Comparison of ENCODE assay signal across 8 cellular contexts in genomic region chr1:37473431-37474050, GRCh38. TPM values are rescaled to one million over a fixed set of nuclear protein-coding genes. Genes with fewer than 3 reads are reported as not detected.
DNase-seq lines count a peak whose midpoint lies in the region; ATAC-seq and TF ChIP-seq lines count a peak whose summit lies in the region.

No MANE protein-coding gene starts in this region.

- H3K36me3 ChIP-seq in BE2C (no peaks in the 10 kb centered on the region), osteoblast (ENCODE audit: insufficient read depth, low read length) (peaks cover 24% of the 10 kb centered on the region)

- H3K27me3 ChIP-seq in BE2C, result no peaks in the 10 kb centered on the region
- no peaks in the 10 kb centered on the region for H3K27me3 ChIP-seq in osteoblast (ENCODE audit: insufficient read depth, low read length)

- ATAC-seq in HG03457 (IDR thresholded peaks at IDR 0.05; ENCODE audit: unreplicated experiment), result no peak

- H3K79me2 ChIP-seq in osteoblast (ENCODE audit: insufficient read depth, low read length), result peaks cover 50% of the 10 kb centered on the region

- peaks cover 10% of the 10 kb centered on the region for H4K20me1 ChIP-seq in osteoblast (ENCODE audit: insufficient read depth, low read length)

- TF ChIP-seq CTCF in BE2C (IDR thresholded peaks at IDR 0.05; ENCODE audit: low read depth, low read length), result no peak
- TF ChIP-seq CTCF in fibroblast of villous mesenchyme (IDR thresholded peaks at IDR 0.05; ENCODE audit: insufficient read depth, low read depth, low read length), result no peak
- peak; percentile 18 for TF ChIP-seq CTCF in osteoblast (IDR thresholded peaks at IDR 0.05; ENCODE audit: extremely low read depth, low read depth, low read length)

- peak overlapping the region; percentile 59 for H2AFZ ChIP-seq in osteoblast (ENCODE audit: low read length)

- H3K27ac ChIP-seq in osteoblast (ENCODE audit: low read depth, low read length), result peak overlapping the region; percentile 35

- H3K9me3 ChIP-seq in BE2C, result no peaks in the 10 kb centered on the region
- H3K9me3 ChIP-seq in osteoblast (ENCODE audit: low read depth, low read length), result no peaks in the 10 kb centered on the region

- H3K4me1 ChIP-seq in BE2C (peaks cover 20% of the 10 kb centered on the region), osteoblast (ENCODE audit: insufficient read depth, low read length) (peaks cover 68% of the 10 kb centered on the region)

- DNase-seq in BE2C (no peak), HT-29 (ENCODE audit: low spot score) (peak; percentile 55), fibroblast of villous mesenchyme (ENCODE audit: low read depth) (peak; percentile 61), osteoblast (ENCODE audit: insufficient read length, low spot score, missing footprints) (peak; percentile 92), NCI-H128 (lab: John Stamatoyannopoulos, UW; ENCODE audit: unreplicated experiment) (no peak), SKM-1 (lab: John Stamatoyannopoulos, UW; ENCODE audit: unreplicated experiment) (no peak)
- peak; percentile 58 for DNase-seq in activated CD8-positive, alpha-beta memory T cell treated with anti-CD3 and anti-CD28 coated beads, Interleukin-2, amount 50 U/mL, for 48 hours

- H3K4me3 ChIP-seq in BE2C (ENCODE audit: low read depth, low read length) (peak overlapping the region; percentile 63), fibroblast of villous mesenchyme (ENCODE audit: low read depth, low read length) (peak overlapping the region; percentile 66), osteoblast (ENCODE audit: insufficient read depth, low read length) (peak overlapping the region; percentile 79)

- peak overlapping the region; percentile 94 for H3K4me2 ChIP-seq in osteoblast (ENCODE audit: insufficient read depth, low read length)

RNA-seq across cellular contexts. Expression of gene ZC3H12A, which starts 0.8 kb away (rescaled TPM):
- polyA plus RNA-seq in BE2C (2012; ENCODE audit: insufficient read depth, insufficient read length, low read depth), result 1.6 TPM
- 99.3 and 105 TPM in 2 replicates for total RNA-seq in HT-29 (2014; rRNA removed; shearing (Covaris generic))
- total RNA-seq in fibroblast of villous mesenchyme (21.6 and 38.9 TPM in 2 replicates), osteoblast (11.5 and 13.0 TPM in 2 replicates)

RNA-seq across cellular contexts. Expression of gene MEAF6, which starts 41.0 kb away (rescaled TPM):
- 54.8 TPM for polyA plus RNA-seq in BE2C (2012; ENCODE audit: insufficient read depth, insufficient read length, low read depth)
- 23.5 and 52.8 TPM in 2 replicates for total RNA-seq in HT-29 (2014; rRNA removed; shearing (Covaris generic))
- total RNA-seq in fibroblast of villous mesenchyme (54.8 and 60.9 TPM in 2 replicates), osteoblast (62.8 and 64.1 TPM in 2 replicates)

Comparison
In these comparisons a context has a peak if more than half of its experiments do, and no peak if none do; other contexts are left out.
1. DNase-seq: peak in HT-29 (single experiment), activated CD8-positive, alpha-beta memory T cell treated with anti-CD3 and anti-CD28 coated beads, Interleukin-2, amount 50 U/mL, for 48 hours (single experiment), fibroblast of villous mesenchyme (single experiment) and osteoblast (single experiment); none in BE2C (single experiment), NCI-H128 (single experiment) and SKM-1 (single experiment).
2. Peak in every context shown above with its lines, with median percentiles within 50 percentile points of each other: H3K4me3 ChIP-seq.